In genomic region chr11:111878766-111879636, GRCh38 we compare ENCODE assay signal across 1 cellular context.
TF ChIP-seq lines count a peak whose summit lies in the region.

TSS of gene CFAP68 (plus strand) at chr11:111879541. CDS start at chr11:111879561, 20 bp downstream.
TSS of gene FDXACB1 (minus strand) at chr11:111879165. CDS start at chr11:111879132, 33 bp downstream.

TF ChIP-seq in SK-N-SH, 30 proteins besides CTCF, POLR2A, EP300 and RAD21 (continued from another document):
- TF ChIP-seq MEF2A (IDR thresholded peaks at IDR 0.05; ENCODE audit: borderline replicate concordance, low read depth) (no peak), RFX5 (IDR thresholded peaks at IDR 0.05; ENCODE audit: low read length) (0 out of 2 replicates have a peak, but pooled peaks have one; percentile 11), REST (IDR thresholded peaks at IDR 0.05; ENCODE audit: low read depth, low read length) (peak; percentile 43; the same call in 1 of the 2 replicates), PBX3 (IDR thresholded peaks at IDR 0.05) (no peak), CHD2 (IDR thresholded peaks at IDR 0.05; ENCODE audit: low read length, partially characterized antibody) (peak; percentile 36), TAF1 (IDR thresholded peaks at IDR 0.05; ENCODE audit: borderline replicate concordance, low read depth, low read length) (peak; percentile 43; the same call in 1 of the 2 replicates), FOXJ3 (CRISPR knock-in tag; IDR thresholded peaks at IDR 0.05) (no peak)
